Comparison of ENCODE assay signal across 15 cellular contexts in the genomic region with DNA sequence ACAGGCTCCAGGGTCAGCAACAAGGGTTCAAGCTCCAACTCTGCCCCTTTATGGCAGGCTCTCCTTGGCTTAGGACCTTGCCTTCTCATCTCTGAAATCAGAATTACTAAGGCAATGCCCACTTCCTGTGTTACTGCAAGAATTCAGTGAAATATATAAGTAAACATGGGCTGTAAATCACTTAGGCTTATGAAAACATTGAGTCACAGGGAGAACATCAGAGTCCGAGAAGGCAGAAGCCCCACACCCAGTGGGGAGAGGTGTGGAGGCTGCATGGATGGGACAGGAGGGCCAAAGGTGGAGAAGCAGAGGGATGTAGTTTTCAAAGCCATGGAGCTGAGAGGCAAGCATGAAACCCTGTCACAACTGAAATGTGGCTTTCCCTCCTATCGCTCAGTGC. TPM values are rescaled to one million over a fixed set of nuclear protein-coding genes. Genes with fewer than 3 reads are reported as not detected.
A peak's percentile ranks its signal among the peaks of the same experiment; 100 is the strongest.
DNase-seq lines count a peak whose midpoint lies in the region; ATAC-seq and TF ChIP-seq lines count a peak whose summit lies in the region.
"Had no signal": no experiment of that assay in that cellular context is flagged by ENCODE, and none has a peak within 500 bp of the region (broad histone marks: within the 10 kb centered on the region; RNA-seq: fewer than 3 reads in every experiment).

No MANE protein-coding gene starts in this region.

- POLR2A ChIA-PET in HEK293 (lab: Yijun Ruan, JAX), result no interaction called here

- TF ChIP-seq CTCF in DND-41 (IDR thresholded peaks at IDR 0.05; ENCODE audit: borderline replicate concordance, extremely low read depth, low read length, poor library complexity, severe bottlenecking) (no peak), HEK293 (tag by site-specific recombination; IDR thresholded peaks at IDR 0.05) (no peak), RWPE2 (IDR thresholded peaks at IDR 0.05; ENCODE audit: poor library complexity, severe bottlenecking) (no peak), lower leg skin (IDR thresholded peaks at IDR 0.05) (no peak)

- ATAC-seq in DND-41 (ENCODE audit: insufficient read depth, low read depth) (peak; percentile 29; the same call in 1 of the 3 replicates), RWPE2 (ENCODE audit: low read depth) (peak; percentile 97)
- ATAC-seq: Right ventricle myocardium inferior had no signal

- H3K4me1 ChIP-seq in DND-41 (ENCODE audit: insufficient read depth, low read length), result peaks cover 7% of the 10 kb centered on the region
- H3K4me1 ChIP-seq in HEK293 (ENCODE audit: control insufficient read depth, insufficient read depth, low read length), result 0 out of 2 replicates have a peak, but pooled peaks cover 3% of the 10 kb centered on the region
- peaks cover 15% of the 10 kb centered on the region for H3K4me1 ChIP-seq in RWPE2 (ENCODE audit: insufficient read depth, poor library complexity, severe bottlenecking)

- H2AFZ ChIP-seq in DND-41 (ENCODE audit: low read depth, low read length), result no peak overlapping the region

- no peak for TF ChIP-seq POLR2A in lower leg skin (IDR thresholded peaks at IDR 0.05)

- intact Hi-C loops in lower leg skin (cut with DNase I; ENCODE audit: low total_unique reads), result no loop called here

- H3K4me3 ChIP-seq in DND-41 (ENCODE audit: low read depth in 1 of 2, low read length in 2 of 2) (no peak overlapping the region), HEK293 (ENCODE audit: low read depth, low read length) (no peak overlapping the region), RWPE2 (ENCODE audit: severe bottlenecking) (no peak overlapping the region), lower leg skin (ENCODE audit: low read depth, poor library complexity, severe bottlenecking) (no peak overlapping the region)
- H3K4me3 ChIP-seq: sigmoid colon had no signal

- no peaks in the 10 kb centered on the region for H4K20me1 ChIP-seq in DND-41 (ENCODE audit: insufficient read depth, low read length)

- H3K4me2 ChIP-seq in DND-41 (ENCODE audit: insufficient read depth, low read length), result no peak overlapping the region

- H3K9ac ChIP-seq in DND-41 (ENCODE audit: low read depth, low read length), result no peak overlapping the region

- H3K9me3 ChIP-seq in DND-41 (ENCODE audit: insufficient read depth, low read length, severe bottlenecking) (no peaks in the 10 kb centered on the region), HEK293 (ENCODE audit: control insufficient read depth, insufficient read depth, low read depth, low read length) (no peaks in the 10 kb centered on the region), RWPE2 (ENCODE audit: severe bottlenecking) (no peaks in the 10 kb centered on the region)
- H3K9me3 ChIP-seq: BE2C, sigmoid colon had no signal

- H3K36me3 ChIP-seq in DND-41 (ENCODE audit: insufficient read depth, low read length) (no peaks in the 10 kb centered on the region), HEK293 (ENCODE audit: control insufficient read depth in 2 of 2, insufficient read depth in 1 of 2, low read length in 2 of 2) (no peaks in the 10 kb centered on the region), RWPE2 (ENCODE audit: low read depth) (no peaks in the 10 kb centered on the region)
- H3K36me3 ChIP-seq: BE2C, sigmoid colon had no signal

- no peaks in the 10 kb centered on the region for H3K79me2 ChIP-seq in DND-41 (ENCODE audit: insufficient read depth, low read length)

- H3K27me3 ChIP-seq in DND-41 (ENCODE audit: insufficient read depth, low read length, poor library complexity) (no peaks in the 10 kb centered on the region), RWPE2 (ENCODE audit: insufficient read depth, poor library complexity, severe bottlenecking) (no peaks in the 10 kb centered on the region)
- H3K27me3 ChIP-seq: BE2C had no signal

- DNase-seq in DND-41 (no peak), RWPE2 (ENCODE audit: low spot score) (no peak), kidney glomerular epithelial cell (lab: John Stamatoyannopoulos, UW) (peak; percentile 55), lower leg skin (ENCODE audit: low spot score in 2 of 2) (no peak), 8988T (no peak)
- no peak for DNase-seq in stimulated activated naive CD4-positive, alpha-beta T cell treated with Interleukin-2 at 50 U/mL for 16 hours (lab: John Stamatoyannopoulos, UW)
- DNase-seq: activated CD4-positive, alpha-beta T cell treated with anti-CD3 and anti-CD28 coated beads for 1 hour; activated naive CD8-positive, alpha-beta T cell treated with anti-CD3 and anti-CD28 coated beads for 36 hours; activated T-cell treated with anti-CD3 and anti-CD28 coated beads for 4 hours; BE2C; NCI-H1092 treated with DMSO at 0.1 percent for 48 hours; sigmoid colon; stimulated activated CD4-positive, alpha-beta T cell treated with anti-CD3 and anti-CD28 coated beads, Interleukin-4, amount 100 ng/mL, for 1 hour had no signal

- H3K27ac ChIP-seq in DND-41 (ENCODE audit: low read length) (no peak overlapping the region), HEK293 (ENCODE audit: extremely low read depth, low read depth, low read length) (no peak overlapping the region; the same call in 1 of the 2 replicates), RWPE2 (ENCODE audit: poor library complexity, severe bottlenecking) (no peak overlapping the region)
- H3K27ac ChIP-seq: sigmoid colon had no signal

- CTCF ChIA-PET in HEK293 (lab: Yijun Ruan, JAX), result interaction anchor here (1.0 kb wide), 1 partner anchor 19 kb away, joined by 3 read pairs; no protein-coding TSS in a partner anchor

- WGBS in lower leg skin, 2 donors, result 60 to 84% methylated on average over 2 of the region's 2 CpGs

TF ChIP-seq in HEK293, 187 proteins besides CTCF, POLR2A, EP300 and RAD21:
- TF ChIP-seq, protein P1, sequence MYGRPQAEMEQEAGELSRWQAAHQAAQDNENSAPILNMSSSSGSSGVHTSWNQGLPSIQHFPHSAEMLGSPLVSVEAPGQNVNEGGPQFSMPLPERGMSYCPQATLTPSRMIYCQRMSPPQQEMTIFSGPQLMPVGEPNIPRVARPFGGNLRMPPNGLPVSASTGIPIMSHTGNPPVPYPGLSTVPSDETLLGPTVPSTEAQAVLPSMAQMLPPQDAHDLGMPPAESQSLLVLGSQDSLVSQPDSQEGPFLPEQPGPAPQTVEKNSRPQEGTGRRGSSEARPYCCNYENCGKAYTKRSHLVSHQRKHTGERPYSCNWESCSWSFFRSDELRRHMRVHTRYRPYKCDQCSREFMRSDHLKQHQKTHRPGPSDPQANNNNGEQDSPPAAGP (tag by site-specific recombination; IDR thresholded peaks at IDR 0.05), result 0 out of 2 replicates have a peak, but pooled peaks have one; percentile 47
- TF ChIP-seq ZNF366 (tag by site-specific recombination; conservative IDR thresholded peaks at IDR 0.05) (no peak), KLF1 (tag by site-specific recombination; IDR thresholded peaks at IDR 0.05) (peak; percentile 58)

RNA-seq across cellular contexts. Expression of gene RGS8, which starts 3.5 kb away (rescaled TPM):
- total RNA-seq in lower leg skin, result not detected
- total RNA-seq: activated naive CD8-positive, alpha-beta T cell treated with anti-CD3 and anti-CD28 coated beads for 36 hours; Right ventricle myocardium inferior had no signal
